7 cellular contexts compared by ENCODE assay signal in genomic region chr12:57514246-57514645, GRCh38. TPM values are rescaled to one million over a fixed set of nuclear protein-coding genes. Genes with fewer than 3 reads are reported as not detected.
A peak's percentile ranks its signal among the peaks of the same experiment; 100 is the strongest.
DNase-seq lines count a peak whose midpoint lies in the region; ATAC-seq and TF ChIP-seq lines count a peak whose summit lies in the region.
"Not testable (repeated sequence)": the region's sequence is repeated elsewhere in the genome, so short reads cannot be mapped to it uniquely, and the experiment has no call there.

No MANE protein-coding gene starts in this region.

- peaks cover 29% of the 10 kb centered on the region for H3K4me1 Mint-ChIP-seq in activated CD8-positive, alpha-beta T cell treated with anti-CD3 and anti-CD28 coated beads for 36 hours (ENCODE audit: low read depth)
- H3K4me1 Mint-ChIP-seq in activated naive CD8-positive, alpha-beta T cell treated with anti-CD3 and anti-CD28 coated beads, Interleukin-2, amount 50 U/mL, for 24 hours, result peaks cover 21% of the 10 kb centered on the region
- peaks cover 23% of the 10 kb centered on the region for H3K4me1 Mint-ChIP-seq in nephron progenitor cell

- H3K4me2 ChIP-seq in GM23248 (ENCODE audit: unreplicated experiment), result not testable (repeated sequence)

- in situ Hi-C loops in GM23248 (cut with MboI), result not testable (repeated sequence)

- peaks cover 11% of the 10 kb centered on the region; the same call in 1 of the 2 replicates for H4K20me1 ChIP-seq in GM23248 (ENCODE audit: insufficient read depth)

- H3K4me3 Mint-ChIP-seq in activated CD8-positive, alpha-beta T cell treated with anti-CD3 and anti-CD28 coated beads for 36 hours; activated naive CD8-positive, alpha-beta T cell treated with anti-CD3 and anti-CD28 coated beads, Interleukin-2, amount 50 U/mL, for 24 hours; nephron progenitor cell: not testable (repeated sequence)

- peaks cover 55% of the 10 kb centered on the region for H3K79me2 ChIP-seq in GM23248 (ENCODE audit: insufficient read depth)

- not testable (repeated sequence) for H3K4me3 ChIP-seq in GM23248; SK-N-MC; subcutaneous abdominal adipose tissue (ENCODE audit: low read depth in 1 of 5, low read length in 5 of 5)

- H3K9ac ChIP-seq in GM23248; SK-N-MC (ENCODE audit: insufficient read length); subcutaneous abdominal adipose tissue (ENCODE audit: low read length in 5 of 5): not testable (repeated sequence)

- not testable (repeated sequence) for H3K27me3 ChIP-seq in GM23248 (replicated peaks; ENCODE audit: insufficient read depth); subcutaneous abdominal adipose tissue (ENCODE audit: control insufficient read depth in 5 of 5, insufficient read depth in 4 of 5, low read length in 5 of 5)

- H3K4me1 ChIP-seq in GM23248 (ENCODE audit: insufficient read depth), result peaks cover 20% of the 10 kb centered on the region
- peaks cover 8 to 25% (median 24%) of the 10 kb centered on the region in 5 donors for H3K4me1 ChIP-seq in subcutaneous abdominal adipose tissue (ENCODE audit: control insufficient read depth in 5 of 5, insufficient read depth in 5 of 5, low read length in 5 of 5)

- H3K27me3 Mint-ChIP-seq in activated CD8-positive, alpha-beta T cell treated with anti-CD3 and anti-CD28 coated beads for 36 hours; activated naive CD8-positive, alpha-beta T cell treated with anti-CD3 and anti-CD28 coated beads, Interleukin-2, amount 50 U/mL, for 24 hours; nephron progenitor cell (ENCODE audit: low read depth, poor library complexity): not testable (repeated sequence)

- not testable (repeated sequence) for TF ChIP-seq CTCF in activated CD8-positive, alpha-beta T cell treated with anti-CD3 and anti-CD28 coated beads for 36 hours (IDR thresholded peaks at IDR 0.05); nephron progenitor cell (IDR thresholded peaks at IDR 0.05)

- H3K27ac ChIP-seq in GM23248 (peak overlapping the region; percentile 12; the same call in 1 of the 2 replicates), SK-N-MC (peak overlapping the region; percentile 93; the same call in 1 of the 2 replicates), epithelial cell of prostate (peak overlapping the region; percentile 98), subcutaneous abdominal adipose tissue (ENCODE audit: low read depth, low read length) (peak overlapping the region; percentile 4)

- peak overlapping the region; percentile 23 for H3K27ac Mint-ChIP-seq in activated CD8-positive, alpha-beta T cell treated with anti-CD3 and anti-CD28 coated beads for 36 hours
- H3K27ac Mint-ChIP-seq in activated naive CD8-positive, alpha-beta T cell treated with anti-CD3 and anti-CD28 coated beads, Interleukin-2, amount 50 U/mL, for 24 hours, result peak overlapping the region; percentile 39
- peak overlapping the region; percentile 45 for H3K27ac Mint-ChIP-seq in nephron progenitor cell

- H2AFZ ChIP-seq in GM23248, result not testable (repeated sequence)

- intact Hi-C loops in activated CD8-positive, alpha-beta T cell treated with anti-CD3 and anti-CD28 coated beads for 36 hours (cut with micrococcal nuclease), result not testable (repeated sequence)

- H3K36me3 Mint-ChIP-seq in activated CD8-positive, alpha-beta T cell treated with anti-CD3 and anti-CD28 coated beads for 36 hours (ENCODE audit: low read depth), result peaks cover 74% of the 10 kb centered on the region
- peaks cover 81% of the 10 kb centered on the region for H3K36me3 Mint-ChIP-seq in activated naive CD8-positive, alpha-beta T cell treated with anti-CD3 and anti-CD28 coated beads, Interleukin-2, amount 50 U/mL, for 24 hours (ENCODE audit: low read depth)
- H3K36me3 Mint-ChIP-seq in nephron progenitor cell (ENCODE audit: low read depth), result peaks cover 85% of the 10 kb centered on the region

- H3K9me2 ChIP-seq in GM23248 (ENCODE audit: insufficient read depth), result not testable (repeated sequence)

- ATAC-seq in activated CD8-positive, alpha-beta T cell treated with anti-CD3 and anti-CD28 coated beads for 36 hours; activated naive CD8-positive, alpha-beta T cell treated with anti-CD3 and anti-CD28 coated beads, Interleukin-2, amount 50 U/mL, for 24 hours: not testable (repeated sequence)

- H3K9me3 ChIP-seq in GM23248 (ENCODE audit: low read depth); SK-N-MC (ENCODE audit: low read depth, low read length); subcutaneous abdominal adipose tissue (ENCODE audit: control insufficient read depth in 5 of 5, low read length in 5 of 5): not testable (repeated sequence)

- H3K36me3 ChIP-seq in GM23248 (ENCODE audit: low read depth), result peaks cover 77% of the 10 kb centered on the region
- peaks cover 99% of the 10 kb centered on the region for H3K36me3 ChIP-seq in SK-N-MC (ENCODE audit: insufficient read depth, low read length)
- peaks cover 19 to 84% (median 70%) of the 10 kb centered on the region in 5 donors for H3K36me3 ChIP-seq in subcutaneous abdominal adipose tissue (ENCODE audit: control insufficient read depth in 5 of 5, insufficient read depth in 5 of 5, low read length in 5 of 5)

- not testable (repeated sequence) for H3K9me3 Mint-ChIP-seq in activated CD8-positive, alpha-beta T cell treated with anti-CD3 and anti-CD28 coated beads for 36 hours; activated naive CD8-positive, alpha-beta T cell treated with anti-CD3 and anti-CD28 coated beads, Interleukin-2, amount 50 U/mL, for 24 hours; nephron progenitor cell

- peaks cover 93% of the 10 kb centered on the region for H3F3A ChIP-seq in GM23248 (ENCODE audit: insufficient read depth)

- WGBS in GM23248 (ENCODE audit: low coverage in 1 of 2, low lambda C conversion rate in 2 of 2, missing lambda C conversion rate in 2 of 2), 2 experiments, result 96 to 97% methylated on average over 9 of the region's 9 CpGs

- POLR2A ChIA-PET in activated CD8-positive, alpha-beta T cell treated with anti-CD3 and anti-CD28 coated beads for 36 hours (lab: Charles Lee), result interaction anchor here (0.7 to 1.4 kb wide), 6 partner anchors 9 to 37 kb away, joined by 3 to 5 read pairs (median 4); partner anchors contain the start of gene ARHGAP9

- CTCF ChIA-PET in activated CD8-positive, alpha-beta T cell treated with anti-CD3 and anti-CD28 coated beads for 36 hours (lab: Charles Lee), result interaction anchor here (0.7 to 2.0 kb wide), 4 partner anchors 10 to 58 kb away, joined by 3 to 9 read pairs (median 4); no protein-coding TSS in a partner anchor

- DNase-seq in GM23248; SK-N-MC (ENCODE audit: low read depth, low spot score); activated CD8-positive, alpha-beta T cell treated with anti-CD3 and anti-CD28 coated beads for 36 hours; activated naive CD8-positive, alpha-beta T cell treated with anti-CD3 and anti-CD28 coated beads, Interleukin-2, amount 50 U/mL, for 24 hours; epithelial cell of prostate (ENCODE audit: low read depth, low spot score); nephron progenitor cell: not testable (repeated sequence)

RNA-seq across cellular contexts. Expression of gene DDIT3, which starts 6.1 kb away (rescaled TPM):
- 13.2 and 14.7 TPM in 2 replicates for total RNA-seq in GM23248 (2014; rRNA removed; shearing (Covaris generic))
- 36.6 and 42.5 TPM in 2 replicates for polyA plus RNA-seq in GM23248 (2016; fragmentation: Nextera tagmentation; extraction: Ambion mirVana)
- 10 to 100 TPM; 28.0 TPM for total RNA-seq in activated CD8-positive, alpha-beta T cell treated with anti-CD3 and anti-CD28 coated beads for 36 hours

RNA-seq across cellular contexts. Expression of gene MBD6, which starts 8.4 kb away (rescaled TPM):
- total RNA-seq in GM23248 (2014; rRNA removed; shearing (Covaris generic)), result 2.1 and 2.8 TPM in 2 replicates
- polyA plus RNA-seq in GM23248 (2016; fragmentation: Nextera tagmentation; extraction: Ambion mirVana), result 9.7 and 13.0 TPM in 2 replicates
- 10 to 100 TPM; 46.5 to 47.3 TPM for total RNA-seq in activated CD8-positive, alpha-beta T cell treated with anti-CD3 and anti-CD28 coated beads for 36 hours

RNA-seq across cellular contexts. Expression of gene MARS1, which starts 26.4 kb away (rescaled TPM):
- 184 and 198 TPM in 2 replicates for total RNA-seq in GM23248 (2014; rRNA removed; shearing (Covaris generic))
- 264 and 272 TPM in 2 replicates for polyA plus RNA-seq in GM23248 (2016; fragmentation: Nextera tagmentation; extraction: Ambion mirVana)
- total RNA-seq in activated CD8-positive, alpha-beta T cell treated with anti-CD3 and anti-CD28 coated beads for 36 hours, result 100 to 1,000 TPM; 343 to 345 TPM

RNA-seq across cellular contexts. Expression of gene DCTN2, which starts 32.7 kb away (rescaled TPM):
- 158 and 202 TPM in 2 replicates for total RNA-seq in GM23248 (2014; rRNA removed; shearing (Covaris generic))
- 141 and 144 TPM in 2 replicates for polyA plus RNA-seq in GM23248 (2016; fragmentation: Nextera tagmentation; extraction: Ambion mirVana)
- total RNA-seq in activated CD8-positive, alpha-beta T cell treated with anti-CD3 and anti-CD28 coated beads for 36 hours, result 10 to 100 TPM; 66.2 to 68.6 TPM

RNA-seq across cellular contexts. Expression of gene ARHGAP9, which starts 34.6 kb away (rescaled TPM):
- 0.11 TPM in 1 of 2 replicates, not detected in the other for total RNA-seq in GM23248 (2014; rRNA removed; shearing (Covaris generic))
- polyA plus RNA-seq in GM23248 (2016; fragmentation: Nextera tagmentation; extraction: Ambion mirVana), result 0.48 and 0.61 TPM in 2 replicates
- total RNA-seq in activated CD8-positive, alpha-beta T cell treated with anti-CD3 and anti-CD28 coated beads for 36 hours, result 100 to 1,000 TPM; 125 to 128 TPM

Comparison
In these comparisons a context has a peak if more than half of its experiments do, and no peak if none do; other contexts are left out.
1. H3K27ac ChIP-seq: peak in every context shown above with its lines; median percentile 98 in epithelial cell of prostate; 93 in SK-N-MC; 12 in GM23248; 4 in subcutaneous abdominal adipose tissue.
2. RNA of gene MBD6, which starts 8.4 kb away (total RNA-seq): 46.5 to 47.3 TPM in activated CD8-positive, alpha-beta T cell treated with anti-CD3 and anti-CD28 coated beads for 36 hours; 2.1 to 2.8 TPM in GM23248; every median in the first group is over 10 times any median in the second.
3. Peak in every context shown above with its lines, with median percentiles within 50 percentile points of each other: H3K27ac Mint-ChIP-seq.